Comparison of ENCODE assay signal across 8 cellular contexts in genomic region chr7:26090927-26091519, GRCh38.
A peak's percentile ranks its signal among the peaks of the same experiment; 100 is the strongest.
DNase-seq lines count a peak whose midpoint lies in the region; ATAC-seq, FAIRE-seq and TF ChIP-seq lines count a peak whose summit lies in the region.

No MANE protein-coding gene starts in this region.

- H3K9me3 ChIP-seq in iPS-18a (ENCODE audit: control insufficient read depth, low read depth, low read length): no peaks in the 10 kb centered on the region

- no peak overlapping the region for H3K27ac ChIP-seq in iPS-18a (ENCODE audit: low read length)

- H3K4me1 ChIP-seq in iPS-18a (ENCODE audit: control insufficient read depth, low read depth, low read length): peaks cover 12% of the 10 kb centered on the region

- H3K27me3 ChIP-seq in iPS-18a (ENCODE audit: control insufficient read depth, insufficient read depth, low read length): no peaks in the 10 kb centered on the region

- H3K9ac ChIP-seq in iPS-18a (ENCODE audit: low read length): peak overlapping the region; percentile 1

- FAIRE-seq in GM12891 (lab: Jason Lieb, UNC): no peak

- no peaks in the 10 kb centered on the region for H3K36me3 ChIP-seq in iPS-18a (ENCODE audit: control insufficient read depth, low read depth, low read length)

- peak overlapping the region; percentile 32 for H3K4me3 ChIP-seq in iPS-18a (ENCODE audit: low read length)

- no peak for TF ChIP-seq POLR2A in GM12891 (IDR thresholded peaks at IDR 0.05; ENCODE audit: low read depth, low read length)

- H3K27ac Mint-ChIP-seq in stimulated activated effector memory CD8-positive, alpha-beta T cell treated with anti-CD3 and anti-CD28 coated beads, Interleukin-12 subunit alpha, Interleukin-12 subunit beta, amount 100 ng/mL, for 72 hours: no peak overlapping the region

- H3K36me3 Mint-ChIP-seq in stimulated activated effector memory CD8-positive, alpha-beta T cell treated with anti-CD3 and anti-CD28 coated beads, Interleukin-12 subunit alpha, Interleukin-12 subunit beta, amount 100 ng/mL, for 72 hours: no peaks in the 10 kb centered on the region

- peak; percentile 80 for DNase-seq in DMS79 (lab: John Stamatoyannopoulos, UW)
- peak; percentile 67 for DNase-seq in NCI-H526 treated with DMSO at 0.1 percent for 48 hours (lab: John Stamatoyannopoulos, UW)
- DNase-seq in astrocyte of the hippocampus (ENCODE audit: low read depth, low spot score): peak; percentile 77
- DNase-seq in stimulated activated effector memory CD8-positive, alpha-beta T cell treated with anti-CD3 and anti-CD28 coated beads, Interleukin-12 subunit alpha, Interleukin-12 subunit beta, amount 100 ng/mL, for 72 hours (ENCODE audit: low spot score in 2 of 2): no peak
- no peak for DNase-seq in GM12891 (ENCODE audit: insufficient read length, low spot score)

- H3K9me3 Mint-ChIP-seq in stimulated activated effector memory CD8-positive, alpha-beta T cell treated with anti-CD3 and anti-CD28 coated beads, Interleukin-12 subunit alpha, Interleukin-12 subunit beta, amount 100 ng/mL, for 72 hours: no peaks in the 10 kb centered on the region

- H3K4me1 Mint-ChIP-seq in stimulated activated effector memory CD8-positive, alpha-beta T cell treated with anti-CD3 and anti-CD28 coated beads, Interleukin-12 subunit alpha, Interleukin-12 subunit beta, amount 100 ng/mL, for 72 hours: peaks cover 13% of the 10 kb centered on the region

- no peak overlapping the region for H3K4me3 Mint-ChIP-seq in stimulated activated effector memory CD8-positive, alpha-beta T cell treated with anti-CD3 and anti-CD28 coated beads, Interleukin-12 subunit alpha, Interleukin-12 subunit beta, amount 100 ng/mL, for 72 hours

- ATAC-seq in HG03095 (IDR thresholded peaks at IDR 0.05; ENCODE audit: unreplicated experiment): peak; percentile 50
- peak; percentile 60 for ATAC-seq in stimulated activated effector memory CD8-positive, alpha-beta T cell treated with anti-CD3 and anti-CD28 coated beads, Interleukin-12 subunit alpha, Interleukin-12 subunit beta, amount 100 ng/mL, for 72 hours
- ATAC-seq in HG02884 (IDR thresholded peaks at IDR 0.05; ENCODE audit: unreplicated experiment): no peak

TF ChIP-seq in GM12891, 5 proteins besides CTCF, POLR2A, EP300 and RAD21:
- no peak for TF ChIP-seq POLR2AphosphoS5 (IDR thresholded peaks at IDR 0.05; ENCODE audit: low read depth, low read length)
- TF ChIP-seq POU2F2 (IDR thresholded peaks at IDR 0.05; ENCODE audit: low read depth, low read length): no peak
- no peak for TF ChIP-seq TAF1 (IDR thresholded peaks at IDR 0.05; ENCODE audit: low read depth, low read length)
- no peak for TF ChIP-seq SPI1 (IDR thresholded peaks at IDR 0.05; ENCODE audit: low read depth, low read length)
- TF ChIP-seq PAX5 (IDR thresholded peaks at IDR 0.05; ENCODE audit: insufficient read depth, low read length, severe bottlenecking): no peak
TF ChIP-seq in GM12891: peak in this region for 0.

Comparison
In these comparisons a context has a peak if more than half of its experiments do, and no peak if none do; other contexts are left out.
1. DNase-seq: peak in DMS79 (single experiment), NCI-H526 treated with DMSO at 0.1 percent for 48 hours (single experiment) and astrocyte of the hippocampus (single experiment); none in stimulated activated effector memory CD8-positive, alpha-beta T cell treated with anti-CD3 and anti-CD28 coated beads, Interleukin-12 subunit alpha, Interleukin-12 subunit beta, amount 100 ng/mL, for 72 hours (0 of 2) and GM12891 (single experiment).